In genomic region chr11:117511981-117512448, GRCh38 we compare ENCODE assay signal across 1 cellular context.
TF ChIP-seq lines count a peak whose summit lies in the region.

No MANE protein-coding gene starts in this region.

TF ChIP-seq in HepG2, 621 proteins besides CTCF, POLR2A, EP300 and RAD21 (continued from another document):
- TF ChIP-seq RORA (CRISPR knock-in tag; IDR thresholded peaks at IDR 0.05) (no peak), PAXIP1 (CRISPR knock-in tag; conservative IDR thresholded peaks at IDR 0.05) (peak; percentile 59), THAP11 (CRISPR knock-in tag; IDR thresholded peaks at IDR 0.05) (no peak), GABPB1 (CRISPR knock-in tag; IDR thresholded peaks at IDR 0.05) (peak; percentile 53), ZNF609 (CRISPR knock-in tag; IDR thresholded peaks at IDR 0.05; ENCODE audit: borderline replicate concordance) (0 out of 2 replicates have a peak, but pooled peaks have one; percentile 39), ZNF337 (CRISPR knock-in tag; IDR thresholded peaks at IDR 0.05; ENCODE audit: borderline replicate concordance, low read depth) (no peak), ZNF431 (CRISPR knock-in tag; IDR thresholded peaks at IDR 0.05; ENCODE audit: borderline replicate concordance, low read depth) (0 out of 2 replicates have a peak, but pooled peaks have one; percentile 31), HINFP (CRISPR knock-in tag; IDR thresholded peaks at IDR 0.05; ENCODE audit: low read depth) (no peak), ZNF670 (CRISPR knock-in tag; IDR thresholded peaks at IDR 0.05; ENCODE audit: borderline replicate concordance) (no peak), ZNF567 (CRISPR knock-in tag; IDR thresholded peaks at IDR 0.05; ENCODE audit: borderline replicate concordance) (no peak), ZFX (CRISPR knock-in tag; IDR thresholded peaks at IDR 0.05; ENCODE audit: low read depth) (no peak), ERF (CRISPR knock-in tag; IDR thresholded peaks at IDR 0.05) (no peak), SRSF9 (IDR thresholded peaks at IDR 0.05; ENCODE audit: borderline replicate concordance, insufficient read depth, low read depth, low read length, poor library complexity, severe bottlenecking) (no peak), GABPA (IDR thresholded peaks at IDR 0.05; ENCODE audit: low read depth, low read length) (no peak), GABPA (CRISPR knock-in tag; IDR thresholded peaks at IDR 0.05; ENCODE audit: low read depth) (peak; percentile 73), ZSCAN22 (CRISPR knock-in tag; IDR thresholded peaks at IDR 0.05) (no peak), SATB2 (CRISPR knock-in tag; IDR thresholded peaks at IDR 0.05) (no peak), ZFP62 (CRISPR knock-in tag; IDR thresholded peaks at IDR 0.05) (no peak), ELF1 (CRISPR knock-in tag; IDR thresholded peaks at IDR 0.05) (no peak), SPEN (CRISPR knock-in tag; IDR thresholded peaks at IDR 0.05; ENCODE audit: low read depth) (peak; percentile 13; the same call in 1 of the 2 replicates), GRHL1 (CRISPR knock-in tag; conservative IDR thresholded peaks at IDR 0.05) (no peak), ZSCAN30 (CRISPR knock-in tag; IDR thresholded peaks at IDR 0.05) (no peak), EED (CRISPR knock-in tag; IDR thresholded peaks at IDR 0.05) (no peak), ZNF768 (CRISPR knock-in tag; IDR thresholded peaks at IDR 0.05) (no peak), CAMTA2 (CRISPR knock-in tag; IDR thresholded peaks at IDR 0.05; ENCODE audit: borderline replicate concordance) (no peak), PHF21A (CRISPR knock-in tag; IDR thresholded peaks at IDR 0.05) (0 out of 2 replicates have a peak, but pooled peaks have one; percentile 10), ZNF619 (CRISPR knock-in tag; IDR thresholded peaks at IDR 0.05) (no peak), DRAP1 (CRISPR knock-in tag; IDR thresholded peaks at IDR 0.05) (no peak), YEATS2 (CRISPR knock-in tag; IDR thresholded peaks at IDR 0.05; ENCODE audit: borderline replicate concordance) (no peak), GTF3A (CRISPR knock-in tag; conservative IDR thresholded peaks at IDR 0.05) (no peak), ZFP37 (CRISPR knock-in tag; IDR thresholded peaks at IDR 0.05; ENCODE audit: borderline replicate concordance) (no peak), NR2F6 (IDR thresholded peaks at IDR 0.05) (peak; percentile 38), NR2F6 (CRISPR knock-in tag; IDR thresholded peaks at IDR 0.05) (peak; percentile 35; the same call in 1 of the 2 replicates), ZNF10 (CRISPR knock-in tag; IDR thresholded peaks at IDR 0.05; ENCODE audit: borderline replicate concordance, low read depth) (no peak)
